Comparison of ENCODE assay signal across 9 cellular contexts in the genomic region with DNA sequence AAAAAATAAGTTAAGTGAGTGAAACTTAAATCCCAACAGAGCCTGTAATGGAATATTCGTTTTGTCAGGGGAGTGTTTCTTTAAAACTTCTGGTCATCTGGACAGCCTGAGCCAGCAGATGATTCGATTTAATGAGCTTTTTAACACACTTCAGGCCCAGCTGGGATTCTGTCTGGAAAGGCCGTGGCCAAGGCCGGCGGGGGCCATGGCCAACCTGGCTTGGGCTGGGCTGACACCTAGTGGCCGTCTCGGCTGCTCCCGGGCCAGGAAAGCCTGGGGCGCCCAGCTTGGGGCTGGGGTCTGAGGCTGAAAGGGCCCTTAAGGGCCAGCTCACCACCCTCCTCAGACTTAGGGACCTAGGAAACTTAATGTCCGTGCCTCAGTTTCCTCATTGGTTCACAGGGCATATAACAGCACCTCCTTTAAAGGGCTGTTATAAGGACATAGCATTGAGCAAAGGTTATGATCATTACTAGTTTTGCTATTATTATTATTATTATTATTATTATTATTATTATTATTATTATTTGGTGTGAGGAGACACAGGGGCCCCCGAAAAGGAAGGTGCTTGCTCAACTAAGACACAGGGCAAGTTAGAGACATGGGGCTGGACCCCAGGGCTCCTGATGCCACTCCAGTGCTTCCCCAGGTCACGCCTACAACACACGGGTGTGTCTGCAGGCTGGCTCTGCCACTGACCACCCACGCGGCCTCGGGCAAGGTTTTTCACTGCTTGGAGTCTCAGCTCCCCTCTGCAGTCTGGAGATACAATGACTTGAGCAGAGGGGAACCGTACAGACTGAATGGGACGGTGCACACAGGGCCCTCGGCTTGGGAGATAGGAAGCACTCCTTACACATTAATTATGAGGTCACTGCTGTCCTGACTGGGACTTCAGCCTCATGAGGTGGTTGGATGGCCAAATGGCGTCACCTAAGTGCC.
DNase-seq lines count a peak whose midpoint lies in the region; ATAC-seq and TF ChIP-seq lines count a peak whose summit lies in the region.
"Had no signal": no experiment of that assay in that cellular context is flagged by ENCODE, and none has a peak within 500 bp of the region (broad histone marks: within the 10 kb centered on the region; RNA-seq: fewer than 3 reads in every experiment).

No MANE protein-coding gene starts in this region.

- peaks cover 6% of the 10 kb centered on the region for H3K27me3 Mint-ChIP-seq in brain

- H3K4me1 Mint-ChIP-seq in brain, result peaks cover 10% of the 10 kb centered on the region

- WGBS in upper lobe of left lung, 2 donors, result 69 to 78% methylated on average over 10 to 20 of the region's 20 CpGs

- H3K4me3 ChIP-seq in NB4 (ENCODE audit: low read depth, low read length) (no peak overlapping the region), upper lobe of left lung (no peak overlapping the region)

- no peak for TF ChIP-seq EP300 in upper lobe of left lung (IDR thresholded peaks at IDR 0.05)

- DNase-seq in Caki2 (ENCODE audit: low read depth) (peak; percentile 3), NB4 (ENCODE audit: low read depth) (peak; percentile 24), kidney glomerular epithelial cell (lab: John Stamatoyannopoulos, UW) (peak; percentile 23), upper lobe of left lung (peak in 1 of 2 donors; percentile 84)

- no peaks in the 10 kb centered on the region for H3K27me3 ChIP-seq in upper lobe of left lung

- TF ChIP-seq CTCF in NB4 (IDR thresholded peaks at IDR 0.05; ENCODE audit: low read depth, low read length) (peak; percentile 43), brain (conservative IDR thresholded peaks at IDR 0.05) (peak; percentile 88 to 98), upper lobe of left lung (IDR thresholded peaks at IDR 0.05) (peak in 5 of 6 experiments; percentile 25 to 56 (median 35))

- no peaks in the 10 kb centered on the region for H3K9me3 ChIP-seq in upper lobe of left lung

- H3K27ac Mint-ChIP-seq in brain, result peak overlapping the region in 1 of 5 experiments; percentile 21

- in situ Hi-C loops in Caki2 (cut with HindIII; ENCODE audit: low pct_unique_long_range_greater_than_20kb, low sequenced_read_pairs), result no loop called here

- H3K36me3 Mint-ChIP-seq in brain, result peaks cover 24% of the 10 kb centered on the region

- H3K4me1 ChIP-seq in upper lobe of left lung, result no peaks in the 10 kb centered on the region

- H3K27ac ChIP-seq in upper lobe of left lung, result no peak overlapping the region
- H3K27ac ChIP-seq: HL-60 had no signal

- peaks cover 0 to 9% (median 8%) of the 10 kb centered on the region in 5 experiments for H3K9me3 Mint-ChIP-seq in brain

- TF ChIP-seq POLR2A in NB4 (IDR thresholded peaks at IDR 0.05; ENCODE audit: extremely low read depth, insufficient read length), result no peak
- no peak for TF ChIP-seq POLR2A in upper lobe of left lung (IDR thresholded peaks at IDR 0.05)

- peak; percentile 36 to 64 for ATAC-seq in upper lobe of left lung (ENCODE audit: low FRiP score in 2 of 2)
- ATAC-seq in GM21526 (IDR thresholded peaks at IDR 0.05; ENCODE audit: low FRiP score, unreplicated experiment), result no peak
- ATAC-seq in GM18870 (IDR thresholded peaks at IDR 0.05; ENCODE audit: unreplicated experiment), result no peak
- ATAC-seq in GM21825 (IDR thresholded peaks at IDR 0.05; ENCODE audit: unreplicated experiment), result no peak

- H3K4me3 Mint-ChIP-seq in brain, result no peak overlapping the region

- H3K36me3 ChIP-seq in upper lobe of left lung, result peaks cover 8 to 84% (median 41%) of the 10 kb centered on the region in 4 donors

Comparison
In these comparisons a context has a peak if more than half of its experiments do, and no peak if none do; other contexts are left out.
1. CTCF ChIP-seq: peak in every context shown above with its lines; median percentile 93 in brain; 43 in NB4; 35 in upper lobe of left lung.
2. ATAC-seq: peak in upper lobe of left lung (2 of 2); none in GM21526 (single experiment), GM18870 (single experiment) and GM21825 (single experiment).